ENCODE assay signal across 7 cellular contexts in genomic region chr13:77492982-77493381, GRCh38. TPM values are rescaled to one million over a fixed set of nuclear protein-coding genes. Genes with fewer than 3 reads are reported as not detected.
A peak's percentile ranks its signal among the peaks of the same experiment; 100 is the strongest.
DNase-seq lines count a peak whose midpoint lies in the region; ATAC-seq and TF ChIP-seq lines count a peak whose summit lies in the region.

No MANE protein-coding gene starts in this region.

- TF ChIP-seq CTCF in GM12874 (IDR thresholded peaks at IDR 0.05; ENCODE audit: insufficient read depth, low read depth, low read length) (peak; percentile 53; the same call in 1 of the 2 replicates), body of pancreas (IDR thresholded peaks at IDR 0.05) (peak in 6 of 7 experiments; percentile 31 to 59 (median 54))

- H3K4me3 ChIP-seq in body of pancreas, result no peak overlapping the region

- no peaks in the 10 kb centered on the region for H3K9me3 ChIP-seq in body of pancreas

- H3K9me3 Mint-ChIP-seq in naive B cell, result no peaks in the 10 kb centered on the region

- no peak overlapping the region for H3K4me3 Mint-ChIP-seq in naive B cell

- intact Hi-C loops in body of pancreas (cut with DNase I), result loop anchor here (10.0 kb wide), 1 partner anchor 72 kb away; no protein-coding TSS in a partner anchor

- WGBS in body of pancreas, 2 donors, result 3 to 8% methylated on average over 1 of the region's 1 CpG

- no peak for TF ChIP-seq POLR2A in body of pancreas (IDR thresholded peaks at IDR 0.05)

- H3K27ac ChIP-seq in body of pancreas, result no peak overlapping the region

- POLR2A ChIA-PET in HEK293T (lab: Yijun Ruan, JAX), result interaction anchor here (1.6 kb wide), 1 partner anchor 14 kb away, joined by 5 read pairs; no protein-coding TSS in a partner anchor

- DNase-seq in HEK293T (ENCODE audit: extremely low spot score) (peak; percentile 55), NCI-H1694 treated with DMSO at 0.1 percent for 48 hours (lab: John Stamatoyannopoulos, UW) (peak; percentile 48), body of pancreas (peak in 2 of 4 donors; percentile 16 to 26), naive B cell (no peak), iPS-NIHi11 (ENCODE audit: low spot score) (no peak)
- no peak for DNase-seq in activated effector memory CD4-positive, alpha-beta T cell treated with anti-CD3 and anti-CD28 coated beads, Interleukin-2, amount 50 U/mL, for 16 hours

- H3K4me1 Mint-ChIP-seq in naive B cell, result no peaks in the 10 kb centered on the region

- ATAC-seq in body of pancreas, result peak; percentile 50
- ATAC-seq in naive B cell (ENCODE audit: low read depth in 2 of 2), result peak; percentile 47 to 61

- H3K27me3 Mint-ChIP-seq in naive B cell, result peaks cover 0 to 4% (median 0%) of the 10 kb centered on the region in 3 donors

- no peaks in the 10 kb centered on the region for H3K36me3 ChIP-seq in body of pancreas (replicated peaks in 1 of 2; ENCODE audit: insufficient read depth in 1 of 2, low read depth in 2 of 2)

- no peaks in the 10 kb centered on the region for H3K27me3 ChIP-seq in body of pancreas

- CTCF ChIA-PET in HEK293T (lab: Yijun Ruan, JAX), result interaction anchor here (0.6 to 2.4 kb wide), 10 partner anchors 9 to 216 kb away, joined by 3 to 11 read pairs (median 4); no protein-coding TSS in a partner anchor

- H3K4me1 ChIP-seq in body of pancreas, result no peaks in the 10 kb centered on the region

- H3K27ac Mint-ChIP-seq in naive B cell, result no peak overlapping the region

- H3K36me3 Mint-ChIP-seq in naive B cell, result no peaks in the 10 kb centered on the region

TF ChIP-seq in HEK293T, 16 proteins besides CTCF, POLR2A, EP300 and RAD21:
- TF ChIP-seq FOXK2 (IDR thresholded peaks at IDR 0.05) (no peak), NFRKB (IDR thresholded peaks at IDR 0.05) (no peak), PKNOX1 (IDR thresholded peaks at IDR 0.05) (peak; percentile 92), LEF1 (IDR thresholded peaks at IDR 0.05; ENCODE audit: borderline replicate concordance) (no peak)

RNA-seq across cellular contexts. Expression of gene SCEL, which starts 42.5 kb away (rescaled TPM):
- total RNA-seq in body of pancreas, result not detected
- not detected for polyA plus RNA-seq in naive B cell (ENCODE audit: low read depth in 6 of 6)

Comparison
In these comparisons a context has a peak if more than half of its experiments do, and no peak if none do; other contexts are left out.
1. DNase-seq: peak in HEK293T (single experiment) and NCI-H1694 treated with DMSO at 0.1 percent for 48 hours (single experiment); none in naive B cell (single experiment), iPS-NIHi11 (single experiment) and activated effector memory CD4-positive, alpha-beta T cell treated with anti-CD3 and anti-CD28 coated beads, Interleukin-2, amount 50 U/mL, for 16 hours (single experiment).